25 cellular contexts compared by ENCODE assay signal in genomic region chr17:65509032-65509431, GRCh38.
"Had no signal": no experiment of that assay in that cellular context is flagged by ENCODE, and none has a peak within 500 bp of the region (broad histone marks: within the 10 kb centered on the region; RNA-seq: fewer than 3 reads in every experiment).

No MANE protein-coding gene starts in this region.

- DNase-seq: activated CD4-positive, alpha-beta T cell treated with anti-CD3 and anti-CD28 coated beads for 36 hours; activated CD8-positive, alpha-beta memory T cell treated with anti-CD3 and anti-CD28 coated beads, Interleukin-2, amount 50 U/mL, for 48 hours; activated CD8-positive, alpha-beta T cell treated with anti-CD3 and anti-CD28 coated beads for 36 hours; activated naive CD4-positive, alpha-beta T cell; activated T-cell treated with anti-CD3 and anti-CD28 coated beads, Interleukin-2, amount 50 U/mL, for 1 hour; aorta; central memory CD4-positive, alpha-beta T cell; MV-4-11; NCI-H1092 treated with DMSO at 0.1 percent for 48 hours; NCI-H1417 treated with DMSO at 0.1 percent for 48 hours; NCI-H1694; NCI-H2081 treated with DMSO at 0.1 percent for 48 hours; NCI-H446 treated with DMSO at 0.1 percent for 48 hours; NCI-H524 treated with DMSO at 0.1 percent for 48 hours; NCI-H748 treated with DMSO at 0.1 percent for 48 hours; Peyer's patch; Right ventricle myocardium superior; SJCRH30; SK-N-SH; T-helper 1 cell; WERI-Rb-1 had no signal

- H3K4me3 Mint-ChIP-seq: activated CD4-positive, alpha-beta T cell treated with anti-CD3 and anti-CD28 coated beads for 36 hours; activated CD8-positive, alpha-beta T cell treated with anti-CD3 and anti-CD28 coated beads for 36 hours; activated naive CD4-positive, alpha-beta T cell treated with anti-CD3 and anti-CD28 coated beads, Interleukin-2, amount 50 U/mL, for 24 hours had no signal

- H3K27ac Mint-ChIP-seq: activated CD4-positive, alpha-beta T cell treated with anti-CD3 and anti-CD28 coated beads for 36 hours; activated CD8-positive, alpha-beta T cell treated with anti-CD3 and anti-CD28 coated beads for 36 hours; activated naive CD4-positive, alpha-beta T cell treated with anti-CD3 and anti-CD28 coated beads, Interleukin-2, amount 50 U/mL, for 24 hours had no signal

- H3K9ac ChIP-seq: SK-N-SH had no signal

- H3K36me3 ChIP-seq: Peyer's patch, SJCRH30, WERI-Rb-1 had no signal

- H3K27ac ChIP-seq: coronary artery, Peyer's patch, RWPE1, SJCRH30, WERI-Rb-1 had no signal

- H3K4me1 ChIP-seq: Peyer's patch had no signal

- H3K4me3 ChIP-seq: coronary artery, Peyer's patch, SJCRH30 had no signal

- H3K9me2 ChIP-seq: SK-N-SH had no signal

- H3K4me2 ChIP-seq: SK-N-SH had no signal

- H3K9me3 ChIP-seq: Peyer's patch had no signal

- FAIRE-seq: bronchial epithelial cell had no signal

- H3K27me3 Mint-ChIP-seq: activated CD4-positive, alpha-beta T cell treated with anti-CD3 and anti-CD28 coated beads for 36 hours; activated naive CD4-positive, alpha-beta T cell treated with anti-CD3 and anti-CD28 coated beads, Interleukin-2, amount 50 U/mL, for 24 hours had no signal

- H3K27me3 ChIP-seq: Peyer's patch, SJCRH30 had no signal

- H3K9me3 Mint-ChIP-seq: activated naive CD4-positive, alpha-beta T cell treated with anti-CD3 and anti-CD28 coated beads, Interleukin-2, amount 50 U/mL, for 24 hours had no signal

- ATAC-seq: activated CD4-positive, alpha-beta T cell treated with anti-CD3 and anti-CD28 coated beads for 36 hours; activated CD8-positive, alpha-beta T cell treated with anti-CD3 and anti-CD28 coated beads for 36 hours had no signal
